In genomic region chr7:112905413-112905812, GRCh38 we compare ENCODE assay signal across 30 cellular contexts.
"Had no signal": no experiment of that assay in that cellular context is flagged by ENCODE, and none has a peak within 500 bp of the region (broad histone marks: within the 10 kb centered on the region; RNA-seq: fewer than 3 reads in every experiment).

No MANE protein-coding gene starts in this region.

- DNase-seq: activated B cell treated with CpG ODN at 0.5 μM for 24 hours; activated CD4-positive, alpha-beta T cell treated with anti-CD3 and anti-CD28 coated beads for 48 hours; activated CD4-positive, alpha-beta T cell treated with anti-CD3 and anti-CD28 coated beads, Interleukin-2, amount 50 U/mL, for 1 hour; activated CD4-positive, alpha-beta T cell treated with anti-CD3 and anti-CD28 coated beads, Interleukin-2, amount 50 U/mL, for 48 hours; activated CD8-positive, alpha-beta memory T cell treated with anti-CD3 and anti-CD28 coated beads for 24 hours; activated CD8-positive, alpha-beta T cell treated with anti-CD3 and anti-CD28 coated beads for 36 hours; activated effector memory CD4-positive, alpha-beta T cell treated with Interleukin-2 at 50 U/mL for 16 hours; activated naive CD4-positive, alpha-beta T cell treated with anti-CD3 and anti-CD28 coated beads for 36 hours; activated naive CD8-positive, alpha-beta T cell treated with anti-CD3 and anti-CD28 coated beads for 36 hours; activated naive CD8-positive, alpha-beta T cell treated with anti-CD3 and anti-CD28 coated beads, Interleukin-2, amount 50 U/mL, for 24 hours; activated T-cell treated with anti-CD3 and anti-CD28 coated beads, Interleukin-2, amount 50 U/mL, for 4 hours; adrenal gland; amygdala; aorta; central memory CD4-positive, alpha-beta T cell; cerebellar nuclear complex; dorsolateral prefrontal cortex; effector memory CD4-positive, alpha-beta T cell; endodermal cell; foreskin fibroblast; head of caudate nucleus; T-helper 17 cell; T1000; WERI-Rb-1 had no signal

- FAIRE-seq: frontal cortex had no signal

- H3K36me3 ChIP-seq: adrenal gland, breast epithelium, WERI-Rb-1 had no signal

- H3K4me1 ChIP-seq: adrenal gland, breast epithelium had no signal

- H3K9me3 ChIP-seq: adrenal gland had no signal

- H3K27me3 ChIP-seq: adrenal gland, breast epithelium, cardiac muscle cell, dorsolateral prefrontal cortex had no signal

- H3K27ac ChIP-seq: adrenal gland, breast epithelium, cardiac muscle cell, coronary artery, dorsolateral prefrontal cortex, WERI-Rb-1 had no signal

- H3K4me3 ChIP-seq: adrenal gland, breast epithelium, cardiac muscle cell, coronary artery, dorsolateral prefrontal cortex had no signal

- ATAC-seq: activated CD4-positive, CD25-positive, alpha-beta regulatory T cell treated with anti-CD3 and anti-CD28 coated beads, Interleukin-2, amount 50 U/mL, for 24 hours; activated CD8-positive, alpha-beta T cell treated with anti-CD3 and anti-CD28 coated beads for 36 hours; activated naive CD8-positive, alpha-beta T cell treated with anti-CD3 and anti-CD28 coated beads, Interleukin-2, amount 50 U/mL, for 24 hours; activated T-cell treated with anti-CD3 and anti-CD28 coated beads, Interleukin-2, amount 50 U/mL, for 4 hours; activated T-helper 17 cell treated with anti-CD3 and anti-CD28 coated beads, Interleukin-2, amount 50 U/mL, for 72 hours; T-helper 17 cell had no signal
